Comparison of ENCODE assay signal across 17 cellular contexts in the genomic region with DNA sequence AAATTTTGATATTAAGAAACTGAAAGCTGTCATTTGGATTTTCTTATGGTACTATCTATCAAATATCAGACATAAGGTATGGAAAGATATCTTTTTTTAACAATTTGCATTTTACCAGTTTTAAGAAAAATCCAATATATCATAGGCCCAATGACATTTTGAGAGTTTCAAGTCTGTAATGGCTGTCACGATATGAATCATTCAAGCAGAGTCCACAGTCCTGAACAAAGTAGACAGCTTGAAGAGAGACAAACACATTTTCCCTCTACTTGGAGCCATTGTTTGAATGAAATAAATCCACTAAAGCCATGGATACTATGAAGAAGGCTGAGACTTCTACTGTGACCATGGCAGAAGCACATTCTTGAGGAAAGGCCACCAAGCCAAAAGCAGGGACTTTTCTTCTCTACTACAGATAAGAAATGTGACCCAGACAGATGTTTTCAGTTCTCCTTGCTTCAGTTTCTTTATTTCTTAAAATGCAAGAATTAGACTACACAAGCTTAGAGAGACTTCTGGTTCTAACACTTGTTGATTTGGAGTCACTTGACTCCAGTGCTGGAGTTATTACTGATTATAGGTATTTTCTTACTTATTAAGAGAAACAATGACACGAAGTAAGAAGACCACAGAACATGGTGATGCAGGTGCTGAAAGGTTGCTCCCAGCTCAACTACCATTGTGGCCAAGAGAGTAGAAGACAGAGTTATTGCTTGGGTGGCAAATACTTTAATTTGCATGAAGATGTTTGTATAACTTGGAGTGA.
A peak's percentile ranks its signal among the peaks of the same experiment; 100 is the strongest.
DNase-seq lines count a peak whose midpoint lies in the region; ATAC-seq, FAIRE-seq and TF ChIP-seq lines count a peak whose summit lies in the region.
"Had no signal": no experiment of that assay in that cellular context is flagged by ENCODE, and none has a peak within 500 bp of the region (broad histone marks: within the 10 kb centered on the region; RNA-seq: fewer than 3 reads in every experiment).

No MANE protein-coding gene starts in this region.

- no peak for FAIRE-seq in GM12891 (lab: Jason Lieb, UNC)
- FAIRE-seq: endometrium, K562 had no signal

- DNase-seq in GM12891 (ENCODE audit: insufficient read length, low spot score) (no peak), NCI-H1436 treated with DMSO at 0.1 percent for 48 hours (lab: John Stamatoyannopoulos, UW) (no peak), CD1c-positive myeloid dendritic cell (ENCODE audit: extremely low spot score) (no peak), retina (no peak)
- DNase-seq in activated naive CD4-positive, alpha-beta T cell treated with anti-CD3 and anti-CD28 coated beads for 36 hours, result no peak
- DNase-seq: activated B cell treated with CpG ODN at 0.5 μM for 24 hours; foreskin melanocyte; NCI-H1105 treated with DMSO at 0.1 percent for 48 hours; NCI-H2171 treated with DMSO at 0.1 percent for 48 hours; stimulated activated naive CD4-positive, alpha-beta T cell; trophoblast cell had no signal

- intact Hi-C loops in activated naive CD4-positive, alpha-beta T cell treated with anti-CD3 and anti-CD28 coated beads for 36 hours (cut with micrococcal nuclease), result no loop called here

- no peak overlapping the region for H3K4me3 Mint-ChIP-seq in activated naive CD4-positive, alpha-beta T cell treated with anti-CD3 and anti-CD28 coated beads for 36 hours
- H3K4me3 Mint-ChIP-seq: activated B cell treated with CpG ODN at 0.5 μM for 24 hours, CD14-positive monocyte had no signal

- no peaks in the 10 kb centered on the region for H3K4me1 Mint-ChIP-seq in activated naive CD4-positive, alpha-beta T cell treated with anti-CD3 and anti-CD28 coated beads for 36 hours (ENCODE audit: low read depth)
- H3K4me1 Mint-ChIP-seq: activated B cell treated with CpG ODN at 0.5 μM for 24 hours, CD14-positive monocyte had no signal

- TF ChIP-seq POLR2A in GM12891 (IDR thresholded peaks at IDR 0.05; ENCODE audit: low read depth, low read length), result no peak

- peaks cover 7% of the 10 kb centered on the region for H3K9me3 Mint-ChIP-seq in activated naive CD4-positive, alpha-beta T cell treated with anti-CD3 and anti-CD28 coated beads for 36 hours

- CTCF ChIA-PET in activated naive CD4-positive, alpha-beta T cell treated with anti-CD3 and anti-CD28 coated beads for 36 hours (lab: Charles Lee), result interaction anchor here (0.6 kb wide), 1 partner anchor 1892 kb away, joined by 3 read pairs; no protein-coding TSS in a partner anchor

- H3K27me3 Mint-ChIP-seq in activated naive CD4-positive, alpha-beta T cell treated with anti-CD3 and anti-CD28 coated beads for 36 hours (ENCODE audit: low read depth), result no peaks in the 10 kb centered on the region
- H3K27me3 Mint-ChIP-seq: activated B cell treated with CpG ODN at 0.5 μM for 24 hours had no signal

- H3K27ac Mint-ChIP-seq in activated naive CD4-positive, alpha-beta T cell treated with anti-CD3 and anti-CD28 coated beads for 36 hours, result no peak overlapping the region
- H3K27ac Mint-ChIP-seq: activated B cell treated with CpG ODN at 0.5 μM for 24 hours, CD14-positive monocyte had no signal

- ATAC-seq in GM19328 (IDR thresholded peaks at IDR 0.05; ENCODE audit: unreplicated experiment), result peak; percentile 67
- peak; percentile 62 for ATAC-seq in GM21825 (IDR thresholded peaks at IDR 0.05; ENCODE audit: unreplicated experiment)
- peak; percentile 54 for ATAC-seq in HG03196 (IDR thresholded peaks at IDR 0.05; ENCODE audit: unreplicated experiment)
- ATAC-seq: K562 had no signal

- H3K36me3 Mint-ChIP-seq in activated naive CD4-positive, alpha-beta T cell treated with anti-CD3 and anti-CD28 coated beads for 36 hours (ENCODE audit: low read depth), result no peaks in the 10 kb centered on the region
- H3K36me3 Mint-ChIP-seq: CD14-positive monocyte had no signal

TF ChIP-seq in GM12891, 5 proteins besides CTCF, POLR2A, EP300 and RAD21:
- TF ChIP-seq SPI1 (IDR thresholded peaks at IDR 0.05; ENCODE audit: low read depth, low read length), result peak; percentile 84
- TF ChIP-seq PAX5 (IDR thresholded peaks at IDR 0.05; ENCODE audit: insufficient read depth, low read length, severe bottlenecking), result no peak
